ENCODE assay signal across 15 cellular contexts in the genomic region with DNA sequence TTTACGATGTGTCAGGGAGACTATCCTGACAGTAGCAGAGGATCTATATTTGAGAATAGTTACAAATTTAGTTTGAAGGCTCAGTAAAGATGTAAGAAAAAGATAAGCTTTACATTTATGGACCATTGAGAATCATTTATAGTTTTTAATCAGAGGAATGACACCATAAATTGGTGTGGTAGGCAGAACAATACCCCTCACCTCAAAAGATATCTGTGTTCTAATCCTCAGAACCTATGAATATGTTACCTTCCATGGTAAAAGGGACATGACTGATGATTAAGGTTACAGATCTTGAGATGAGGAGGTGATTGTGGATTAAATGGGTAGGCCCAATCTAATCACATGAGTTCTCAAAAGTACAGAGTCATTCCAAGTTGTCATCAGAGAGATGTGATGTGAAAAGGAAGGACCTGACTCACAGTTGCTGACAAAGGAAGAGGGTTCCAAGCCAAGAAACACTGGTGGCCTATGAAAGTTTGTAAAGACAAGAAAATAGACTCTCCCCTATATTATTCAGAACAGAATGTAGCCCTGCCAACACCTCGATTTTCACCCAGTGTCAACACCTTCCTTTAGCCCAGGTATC. TPM values are rescaled to one million over a fixed set of nuclear protein-coding genes. Genes with fewer than 3 reads are reported as not detected.
"Had no signal": no experiment of that assay in that cellular context is flagged by ENCODE, and none has a peak within 500 bp of the region (broad histone marks: within the 10 kb centered on the region; RNA-seq: fewer than 3 reads in every experiment).

No MANE protein-coding gene starts in this region.

- DNase-seq: activated CD4-positive, alpha-beta T cell treated with anti-CD3 and anti-CD28 coated beads, Interleukin-2, amount 10 ng/mL, durations not matched to agents 7 days and 5 days; activated CD8-positive, alpha-beta T cell treated with anti-CD3 and anti-CD28 coated beads, Interleukin-2, amount 10 ng/mL, durations not matched to agents 7 days and 5 days; activated naive CD4-positive, alpha-beta T cell treated with anti-CD3 and anti-CD28 coated beads for 36 hours; activated T-cell treated with anti-CD3 and anti-CD28 coated beads, Interleukin-2, amount 50 U/mL, for 4 hours; body of pancreas; left colon; lower lobe of right lung; natural killer cell; pancreas; sigmoid colon; stimulated activated CD4-positive, alpha-beta T cell treated with anti-CD3 and anti-CD28 coated beads, Interleukin-4, amount 100 ng/mL, for 24 hours; upper lobe of right lung had no signal

- H3K4me3 ChIP-seq: body of pancreas, coronary artery, hepatocyte, lower lobe of right lung, pancreas, sigmoid colon, upper lobe of right lung had no signal

- ATAC-seq: activated CD8-positive, alpha-beta T cell treated with anti-CD3 and anti-CD28 coated beads, Interleukin-2, amount 10 ng/mL, durations not matched to agents 7 days and 5 days; activated T-cell treated with anti-CD3 and anti-CD28 coated beads, Interleukin-2, amount 50 U/mL, for 4 hours; body of pancreas; left colon; lower lobe of right lung; natural killer cell; pancreas; stimulated activated memory B cell treated with anti-CD40 and anti-IgM and Interleukin-4, amounts not matched to agents 10 μg/mL and 1 μg/mL and 100 μg/mL, for 72 hours; upper lobe of right lung had no signal

- H3K4me1 ChIP-seq: body of pancreas, lower lobe of right lung, pancreas, sigmoid colon, upper lobe of right lung had no signal

- H3K27ac ChIP-seq: body of pancreas, coronary artery, hepatocyte, lower lobe of right lung, pancreas, sigmoid colon, upper lobe of right lung had no signal

- H3K27me3 ChIP-seq: body of pancreas, hepatocyte, pancreas, sigmoid colon, upper lobe of right lung had no signal

- H3K9me3 ChIP-seq: body of pancreas, lower lobe of right lung, pancreas, sigmoid colon, upper lobe of right lung had no signal

RNA-seq across cellular contexts. Expression of gene EREG, which starts 27.0 kb away (rescaled TPM):
- total RNA-seq: activated CD4-positive, alpha-beta T cell treated with anti-CD3 and anti-CD28 coated beads, Interleukin-2, amount 10 ng/mL, durations not matched to agents 7 days and 5 days; activated CD8-positive, alpha-beta T cell treated with anti-CD3 and anti-CD28 coated beads, Interleukin-2, amount 10 ng/mL, durations not matched to agents 7 days and 5 days; activated naive CD4-positive, alpha-beta T cell treated with anti-CD3 and anti-CD28 coated beads for 36 hours; body of pancreas had no signal
- polyA plus RNA-seq: pancreas had no signal

RNA-seq across cellular contexts. Expression of gene AREG, which starts 53.0 kb away (rescaled TPM):
- total RNA-seq: activated CD8-positive, alpha-beta T cell treated with anti-CD3 and anti-CD28 coated beads, Interleukin-2, amount 10 ng/mL, durations not matched to agents 7 days and 5 days had no signal
